ENCODE assay signal across 5 cellular contexts in genomic region chr10:86934162-86934711, GRCh38. TPM values are rescaled to one million over a fixed set of nuclear protein-coding genes. Genes with fewer than 3 reads are reported as not detected.
"Had no signal": no experiment of that assay in that cellular context is flagged by ENCODE, and none has a peak within 500 bp of the region (broad histone marks: within the 10 kb centered on the region; RNA-seq: fewer than 3 reads in every experiment).

No MANE protein-coding gene starts in this region.

RNA-seq across cellular contexts. Expression of gene MMRN2, which starts 23.2 kb away (rescaled TPM):
- total RNA-seq: activated CD8-positive, alpha-beta memory T cell treated with anti-CD3 and anti-CD28 coated beads, Interleukin-2, amount 10 ng/mL, durations not matched to agents 7 days and 5 days; activated T-helper 1 cell treated with anti-CD3 and anti-CD28 coated beads, Interleukin-12 subunit alpha, Interleukin-12 subunit beta, Interleukin-2, Interleukin-4 antibody, amounts not matched to agents 30 ng/mL and 10 ng/mL and 1 ng/mL, durations not matched to agents 14 hours and 24 hours and 36 hours; OCI-LY7 had no signal

RNA-seq across cellular contexts. Expression of gene SNCG, which starts 24.2 kb away (rescaled TPM):
- total RNA-seq: activated CD8-positive, alpha-beta memory T cell treated with anti-CD3 and anti-CD28 coated beads, Interleukin-2, amount 10 ng/mL, durations not matched to agents 7 days and 5 days; OCI-LY7; SK-MEL-5 had no signal

RNA-seq across cellular contexts. Expression of gene ADIRF, which starts 34.0 kb away (rescaled TPM):
- total RNA-seq: activated CD8-positive, alpha-beta memory T cell treated with anti-CD3 and anti-CD28 coated beads, Interleukin-2, amount 10 ng/mL, durations not matched to agents 7 days and 5 days; activated T-helper 1 cell treated with anti-CD3 and anti-CD28 coated beads, Interleukin-12 subunit alpha, Interleukin-12 subunit beta, Interleukin-2, Interleukin-4 antibody, amounts not matched to agents 30 ng/mL and 10 ng/mL and 1 ng/mL, durations not matched to agents 14 hours and 24 hours and 36 hours; NCI-H460; OCI-LY7; SK-MEL-5 had no signal
